Comparison of ENCODE assay signal across 17 cellular contexts in the genomic region with DNA sequence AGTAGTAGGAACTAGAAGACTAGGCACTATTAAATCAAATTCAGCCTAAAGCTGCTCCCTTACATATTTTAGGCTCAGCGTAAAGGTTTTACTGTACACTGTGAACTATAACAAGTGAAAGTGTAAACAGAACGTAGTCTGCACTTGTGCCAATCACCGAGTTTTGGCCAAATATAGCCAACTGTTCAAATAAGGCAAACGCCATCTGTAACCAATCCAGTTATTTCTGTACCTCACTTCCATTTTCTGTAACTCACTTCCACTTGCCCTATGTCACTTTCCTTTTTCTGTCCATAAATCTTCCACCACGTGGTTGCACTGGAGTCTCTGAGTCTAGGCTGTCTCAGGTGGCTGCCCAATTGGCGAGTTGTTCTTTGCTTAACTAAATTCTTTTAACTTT.
DNase-seq lines count a peak whose midpoint lies in the region; ATAC-seq and TF ChIP-seq lines count a peak whose summit lies in the region.
"Had no signal": no experiment of that assay in that cellular context is flagged by ENCODE, and none has a peak within 500 bp of the region (broad histone marks: within the 10 kb centered on the region; RNA-seq: fewer than 3 reads in every experiment).

No MANE protein-coding gene starts in this region.

- no peaks in the 10 kb centered on the region for H3K27me3 ChIP-seq in endocrine pancreas (ENCODE audit: control insufficient read depth, insufficient read depth, low read length)
- no peaks in the 10 kb centered on the region for H3K27me3 ChIP-seq in sigmoid colon
- H3K27me3 ChIP-seq in CD8-positive, alpha-beta T cell (ENCODE audit: insufficient read depth, low read length) = no peaks in the 10 kb centered on the region
- H3K27me3 ChIP-seq: BLaER1 had no signal

- no peaks in the 10 kb centered on the region for H3K9me3 ChIP-seq in endocrine pancreas (ENCODE audit: control insufficient read depth, low read length)
- no peaks in the 10 kb centered on the region for H3K9me3 ChIP-seq in sigmoid colon
- H3K9me3 ChIP-seq in CD8-positive, alpha-beta T cell (ENCODE audit: low read length) = no peaks in the 10 kb centered on the region
- H3K9me3 ChIP-seq: A549, BLaER1, HAP-1 had no signal

- no peaks in the 10 kb centered on the region for H3K4me1 Mint-ChIP-seq in CD8-positive, alpha-beta T cell (ENCODE audit: low read depth)
- H3K4me1 Mint-ChIP-seq: CD14-positive monocyte had no signal

- DNase-seq in LNCaP clone FGC (ENCODE audit: low read depth) = peak; percentile 51
- DNase-seq in SHP77 (lab: John Stamatoyannopoulos, UW) = peak; percentile 1 to 5
- DNase-seq in sigmoid colon = no peak
- no peak for DNase-seq in NCI-H1105 treated with DMSO at 0.1 percent for 48 hours (lab: John Stamatoyannopoulos, UW)
- DNase-seq in CD8-positive, alpha-beta T cell = no peak
- DNase-seq in GM10266 (ENCODE audit: extremely low spot score) = no peak
- no peak for DNase-seq in AG20443 (ENCODE audit: low spot score)
- DNase-seq: Calu3; CD4-positive, alpha-beta memory T cell; DMS79 treated with DMSO at 0.1 percent for 48 hours; GF-D8 had no signal

- no peaks in the 10 kb centered on the region for H3K4me1 ChIP-seq in endocrine pancreas (ENCODE audit: control insufficient read depth, insufficient read depth, low read length)
- H3K4me1 ChIP-seq in sigmoid colon = peaks cover 0 to 7% (median 0%) of the 10 kb centered on the region in 4 donors
- H3K4me1 ChIP-seq in CD8-positive, alpha-beta T cell (ENCODE audit: insufficient read depth, low read length) = no peaks in the 10 kb centered on the region
- H3K4me1 ChIP-seq: A549, BLaER1, HAP-1 had no signal

- peak in 2 of 4 donors; percentile 20 to 62 for TF ChIP-seq EP300 in sigmoid colon (IDR thresholded peaks at IDR 0.05)

- POLR2A ChIA-PET in CD8-positive, alpha-beta T cell (lab: Charles Lee) = no interaction called here

- H3K36me3 Mint-ChIP-seq in CD8-positive, alpha-beta T cell = no peaks in the 10 kb centered on the region
- H3K36me3 Mint-ChIP-seq: CD14-positive monocyte; CD4-positive, alpha-beta memory T cell had no signal

- ATAC-seq in CD8-positive, alpha-beta T cell = no peak
- ATAC-seq: A549, GM12878 had no signal

- H3K4me3 ChIP-seq in LNCaP clone FGC (ENCODE audit: low read depth, low read length) = peak overlapping the region; percentile 23
- peak overlapping the region; percentile 29 for H3K4me3 ChIP-seq in endocrine pancreas (ENCODE audit: control insufficient read depth, insufficient read depth, low read length)
- H3K4me3 ChIP-seq in sigmoid colon = no peak overlapping the region
- no peak overlapping the region for H3K4me3 ChIP-seq in CD8-positive, alpha-beta T cell (ENCODE audit: low read depth, low read length)
- H3K4me3 ChIP-seq: A549, BLaER1, GM12878, HAP-1 had no signal

- 49 to 51% methylated on average over 6 of the region's 6 CpGs for WGBS in sigmoid colon, 2 donors

- TF ChIP-seq POLR2A in sigmoid colon (IDR thresholded peaks at IDR 0.05) = no peak

- H3K36me3 ChIP-seq in endocrine pancreas (ENCODE audit: control insufficient read depth, insufficient read depth, low read length) (no peaks in the 10 kb centered on the region), sigmoid colon (no peaks in the 10 kb centered on the region)
- H3K36me3 ChIP-seq in CD8-positive, alpha-beta T cell (ENCODE audit: insufficient read depth, low read length) = no peaks in the 10 kb centered on the region
- H3K36me3 ChIP-seq: BLaER1, HAP-1 had no signal

- intact Hi-C loops in sigmoid colon (cut with DNase I) = no loop called here
- intact Hi-C loops in CD8-positive, alpha-beta T cell (cut with DNase I, micrococcal nuclease) = no loop called here

- no peak overlapping the region for H3K4me3 Mint-ChIP-seq in CD8-positive, alpha-beta T cell
- H3K4me3 Mint-ChIP-seq: CD14-positive monocyte; CD4-positive, alpha-beta memory T cell had no signal

- H3K27me3 Mint-ChIP-seq in CD8-positive, alpha-beta T cell (ENCODE audit: low read depth) = no peaks in the 10 kb centered on the region
- H3K27me3 Mint-ChIP-seq: CD4-positive, alpha-beta memory T cell had no signal

- CTCF ChIA-PET in CD8-positive, alpha-beta T cell (lab: Charles Lee) = no interaction called here

- no peak for TF ChIP-seq CTCF in LNCaP clone FGC (IDR thresholded peaks at IDR 0.05; ENCODE audit: control insufficient read depth, extremely low read depth, insufficient read depth)
- no peak for TF ChIP-seq CTCF in sigmoid colon (IDR thresholded peaks at IDR 0.05)
- TF ChIP-seq CTCF in CD8-positive, alpha-beta T cell (IDR thresholded peaks at IDR 0.05) = no peak
- TF ChIP-seq CTCF in GM10266 (IDR thresholded peaks at IDR 0.05; ENCODE audit: control insufficient read depth, insufficient read depth, low read depth, missing control alignments) = no peak

- no peak overlapping the region for H3K9ac ChIP-seq in endocrine pancreas (ENCODE audit: control insufficient read depth, insufficient read depth, low read length)
- H3K9ac ChIP-seq: BLaER1 had no signal

- no peak overlapping the region for H3K27ac Mint-ChIP-seq in CD8-positive, alpha-beta T cell
- H3K27ac Mint-ChIP-seq: CD14-positive monocyte; CD4-positive, alpha-beta memory T cell had no signal

- H3K27ac ChIP-seq in sigmoid colon = peak overlapping the region in 3 of 4 donors; percentile 19 to 36 (median 31)
- H3K27ac ChIP-seq in CD8-positive, alpha-beta T cell (ENCODE audit: low read depth, low read length) = no peak overlapping the region
- H3K27ac ChIP-seq: A549, BLaER1 had no signal

- no peaks in the 10 kb centered on the region for H3K9me3 Mint-ChIP-seq in CD8-positive, alpha-beta T cell

Comparison
In these comparisons a context has a peak if more than half of its experiments do, and no peak if none do; other contexts are left out.
1. DNase-seq: peak in LNCaP clone FGC (single experiment) and SHP77 (2 of 2); none in sigmoid colon (single experiment), NCI-H1105 treated with DMSO at 0.1 percent for 48 hours (single experiment), CD8-positive, alpha-beta T cell (0 of 7), GM10266 (single experiment) and AG20443 (single experiment).
2. H3K4me3 ChIP-seq: peak in LNCaP clone FGC (single experiment) and endocrine pancreas (single experiment); none in sigmoid colon (0 of 4) and CD8-positive, alpha-beta T cell (single experiment).